Comparison of ENCODE assay signal across 1 cellular context in the genomic region with DNA sequence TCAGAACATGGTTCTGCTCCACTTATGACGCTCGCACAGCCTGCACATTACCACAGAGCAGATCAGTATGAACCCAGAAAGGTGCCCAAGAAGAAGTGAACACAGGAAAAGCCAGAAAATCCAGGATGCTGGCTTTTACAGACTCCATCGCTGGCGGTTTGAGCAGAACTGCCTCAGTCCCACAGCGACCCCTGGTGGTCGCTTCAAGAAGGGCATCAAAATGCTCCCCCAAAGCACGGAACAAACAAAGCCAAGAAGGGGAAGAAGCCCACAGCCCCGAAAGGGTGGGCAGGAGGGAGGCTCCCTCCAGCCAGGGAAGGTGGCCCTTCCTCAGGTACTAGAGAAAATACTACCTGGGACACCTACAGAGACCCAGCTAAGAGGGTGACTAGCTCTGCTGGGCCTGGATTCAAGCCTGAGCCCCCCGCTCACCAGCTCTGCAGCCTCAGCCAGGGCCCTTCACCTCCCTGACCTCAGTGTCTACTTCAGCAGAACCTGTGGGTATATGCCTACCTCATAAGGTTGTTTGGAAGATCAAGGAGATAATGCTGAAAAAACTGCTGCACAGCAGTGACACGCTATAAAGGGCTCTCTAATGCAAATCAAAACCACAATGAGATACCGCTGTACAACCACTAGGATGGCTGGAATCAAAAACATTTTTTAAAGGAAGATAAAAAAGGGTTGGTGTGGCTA.
TF ChIP-seq lines count a peak whose summit lies in the region.

No MANE protein-coding gene starts in this region.

TF ChIP-seq in K562, 482 proteins besides CTCF, POLR2A, EP300 and RAD21 (continued from another document):
- TF ChIP-seq YY1 (IDR thresholded peaks at IDR 0.05; ENCODE audit: borderline replicate concordance in 1 of 3, control insufficient read depth in 1 of 3, extremely low read depth in 1 of 3, insufficient read depth in 3 of 3, insufficient read length in 1 of 3, insufficient replicate concordance in 2 of 3, low read depth in 1 of 3, low read length in 2 of 3) (peak in 1 of 3 experiments; percentile 33), MYNN (IDR thresholded peaks at IDR 0.05) (no peak), MYNN (CRISPR knock-in tag; IDR thresholded peaks at IDR 0.05) (no peak), KLF10 (CRISPR knock-in tag; IDR thresholded peaks at IDR 0.05) (no peak), ZFP36 (IDR thresholded peaks at IDR 0.05; ENCODE audit: low read depth, low read length, partially characterized antibody) (no peak), TCF3 (CRISPR knock-in tag; IDR thresholded peaks at IDR 0.05) (no peak), CBX1 (IDR thresholded peaks at IDR 0.05; ENCODE audit: low read depth) (peak; percentile 82; the same call in 1 of the 2 replicates), NFIC (IDR thresholded peaks at IDR 0.05) (peak; percentile 13; the same call in 1 of the 2 replicates), BRF1 (IDR thresholded peaks at IDR 0.05; ENCODE audit: borderline replicate concordance, extremely low read depth, insufficient read length) (no peak), MTF1 (CRISPR knock-in tag; IDR thresholded peaks at IDR 0.05; ENCODE audit: borderline replicate concordance) (no peak), ZNF57 (CRISPR knock-in tag; IDR thresholded peaks at IDR 0.05) (no peak)
- TF ChIP-seq, protein P1, sequence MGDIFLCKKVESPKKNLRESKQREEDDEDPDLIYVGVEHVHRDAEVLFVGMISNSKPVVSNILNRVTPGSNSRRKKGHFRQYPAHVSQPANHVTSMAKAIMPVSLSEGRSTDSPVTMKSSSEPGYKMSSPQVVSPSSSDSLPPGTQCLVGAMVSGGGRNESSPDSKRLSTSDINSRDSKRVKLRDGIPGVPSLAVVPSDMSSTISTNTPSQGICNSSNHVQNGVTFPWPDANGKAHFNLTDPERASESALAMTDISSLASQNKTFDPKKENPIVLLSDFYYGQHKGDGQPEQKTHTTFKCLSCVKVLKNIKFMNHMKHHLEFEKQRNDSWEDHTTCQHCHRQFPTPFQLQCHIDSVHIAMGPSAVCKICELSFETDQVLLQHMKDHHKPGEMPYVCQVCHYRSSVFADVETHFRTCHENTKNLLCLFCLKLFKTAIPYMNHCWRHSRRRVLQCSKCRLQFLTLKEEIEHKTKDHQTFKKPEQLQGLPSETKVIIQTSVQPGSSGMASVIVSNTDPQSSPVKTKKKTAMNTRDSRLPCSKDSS (IDR thresholded peaks at IDR 0.05; ENCODE audit: low read depth, partially characterized antibody): peak; percentile 48
- TF ChIP-seq, protein P2, sequence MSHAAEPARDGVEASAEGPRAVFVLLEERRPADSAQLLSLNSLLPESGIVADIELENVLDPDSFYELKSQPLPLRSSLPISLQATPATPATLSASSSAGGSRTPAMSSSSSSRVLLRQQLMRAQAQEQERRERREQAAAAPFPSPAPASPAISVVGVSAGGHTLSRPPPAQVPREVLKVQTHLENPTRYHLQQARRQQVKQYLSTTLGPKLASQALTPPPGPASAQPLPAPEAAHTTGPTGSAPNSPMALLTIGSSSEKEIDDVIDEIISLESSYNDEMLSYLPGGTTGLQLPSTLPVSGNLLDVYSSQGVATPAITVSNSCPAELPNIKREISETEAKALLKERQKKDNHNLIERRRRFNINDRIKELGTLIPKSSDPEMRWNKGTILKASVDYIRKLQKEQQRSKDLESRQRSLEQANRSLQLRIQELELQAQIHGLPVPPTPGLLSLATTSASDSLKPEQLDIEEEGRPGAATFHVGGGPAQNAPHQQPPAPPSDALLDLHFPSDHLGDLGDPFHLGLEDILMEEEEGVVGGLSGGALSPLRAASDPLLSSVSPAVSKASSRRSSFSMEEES (CRISPR knock-in tag; IDR thresholded peaks at IDR 0.05): no peak
- TF ChIP-seq, protein P3, sequence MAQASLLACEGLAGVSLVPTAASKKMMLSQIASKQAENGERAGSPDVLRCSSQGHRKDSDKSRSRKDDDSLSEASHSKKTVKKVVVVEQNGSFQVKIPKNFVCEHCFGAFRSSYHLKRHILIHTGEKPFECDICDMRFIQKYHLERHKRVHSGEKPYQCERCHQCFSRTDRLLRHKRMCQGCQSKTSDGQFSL (CRISPR knock-in tag; IDR thresholded peaks at IDR 0.05): peak; percentile 62; the same call in 1 of the 2 replicates
- TF ChIP-seq, protein P3 (tag; IDR thresholded peaks at IDR 0.05): no peak
- TF ChIP-seq, protein P4, sequence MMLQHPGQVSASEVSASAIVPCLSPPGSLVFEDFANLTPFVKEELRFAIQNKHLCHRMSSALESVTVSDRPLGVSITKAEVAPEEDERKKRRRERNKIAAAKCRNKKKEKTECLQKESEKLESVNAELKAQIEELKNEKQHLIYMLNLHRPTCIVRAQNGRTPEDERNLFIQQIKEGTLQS (IDR thresholded peaks at IDR 0.05): peak; percentile 32; the same call in 1 of the 2 replicates
- TF ChIP-seq, protein P4 (CRISPR knock-in tag; conservative IDR thresholded peaks at IDR 0.05): no peak
